12 cellular contexts compared by ENCODE assay signal in the genomic region with DNA sequence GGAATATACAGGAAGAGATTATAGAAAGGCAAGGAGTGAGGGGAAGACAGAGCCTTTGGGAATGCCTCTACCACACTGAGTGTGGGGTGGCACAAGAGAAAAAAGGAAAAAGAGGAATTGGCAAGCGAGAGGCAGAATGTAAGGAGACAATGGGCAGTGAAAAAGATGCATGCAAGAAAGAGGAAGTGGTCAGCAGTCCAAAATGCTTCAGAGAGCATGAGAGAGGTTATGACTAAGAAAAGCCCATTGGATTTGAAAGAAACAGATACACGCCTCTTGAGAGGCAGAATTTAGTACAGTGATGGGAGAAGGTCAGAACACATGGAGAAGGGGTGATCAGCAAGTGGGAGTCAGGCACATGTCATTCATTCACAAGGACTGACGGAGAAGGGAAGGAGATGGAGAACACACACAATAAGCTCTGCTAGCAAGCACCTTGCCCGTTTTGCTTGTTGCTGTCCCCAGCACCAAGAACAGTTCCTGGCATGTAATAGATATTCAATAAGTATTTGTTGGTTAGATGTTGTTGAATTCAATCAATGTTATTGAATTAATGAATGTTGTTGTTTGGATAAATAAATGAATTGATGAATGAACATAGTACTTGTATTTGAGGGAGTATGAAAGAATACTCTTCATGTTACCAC. TPM values are rescaled to one million over a fixed set of nuclear protein-coding genes. Genes with fewer than 3 reads are reported as not detected.
DNase-seq lines count a peak whose midpoint lies in the region; ATAC-seq and TF ChIP-seq lines count a peak whose summit lies in the region.
"Had no signal": no experiment of that assay in that cellular context is flagged by ENCODE, and none has a peak within 500 bp of the region (broad histone marks: within the 10 kb centered on the region; RNA-seq: fewer than 3 reads in every experiment).

No MANE protein-coding gene starts in this region.

- no peaks in the 10 kb centered on the region for H3K4me1 ChIP-seq in foreskin keratinocyte

- intact Hi-C loops in left ventricle myocardium superior (cut with micrococcal nuclease) = no loop called here
- intact Hi-C loops in activated T-helper 1 cell treated with anti-CD3 and anti-CD28 coated beads, Interleukin-12 subunit alpha, Interleukin-12 subunit beta, Interleukin-2, Interleukin-4 antibody, amounts not matched to agents 30 ng/mL and 10 ng/mL and 1 ng/mL, durations not matched to agents 14 hours and 24 hours and 36 hours (cut with micrococcal nuclease) = no loop called here

- no peak overlapping the region for H3K27ac ChIP-seq in foreskin keratinocyte

- no peak overlapping the region for H3K27ac Mint-ChIP-seq in activated T-helper 1 cell treated with anti-CD3 and anti-CD28 coated beads, Interleukin-12 subunit alpha, Interleukin-12 subunit beta, Interleukin-2, Interleukin-4 antibody, amounts not matched to agents 30 ng/mL and 10 ng/mL and 1 ng/mL, durations not matched to agents 14 hours and 24 hours and 36 hours
- H3K27ac Mint-ChIP-seq: activated T-helper 2 cell treated with anti-CD3 and anti-CD28 coated beads, Interferon-gamma antibody, Interleukin-2, Interleukin-4, amounts not matched to agents 10 μg/mL and 5 μg/mL and 100 μg/mL, durations not matched to agents 14 hours and 24 hours and 36 hours had no signal

- no peak overlapping the region for H3K4me3 Mint-ChIP-seq in activated T-helper 1 cell treated with anti-CD3 and anti-CD28 coated beads, Interleukin-12 subunit alpha, Interleukin-12 subunit beta, Interleukin-2, Interleukin-4 antibody, amounts not matched to agents 30 ng/mL and 10 ng/mL and 1 ng/mL, durations not matched to agents 14 hours and 24 hours and 36 hours
- H3K4me3 Mint-ChIP-seq: neural crest cell had no signal

- ATAC-seq in GM19023 (IDR thresholded peaks at IDR 0.05; ENCODE audit: unreplicated experiment) (peak; percentile 98), HG02623 (IDR thresholded peaks at IDR 0.05; ENCODE audit: unreplicated experiment) (peak; percentile 97), HG03469 (IDR thresholded peaks at IDR 0.05; ENCODE audit: unreplicated experiment) (peak; percentile 97), foreskin keratinocyte (peak; percentile 13), left ventricle myocardium superior (no peak)

- H3K27me3 ChIP-seq in foreskin keratinocyte = peaks cover 77% of the 10 kb centered on the region

- no peaks in the 10 kb centered on the region for H3K4me1 Mint-ChIP-seq in activated T-helper 1 cell treated with anti-CD3 and anti-CD28 coated beads, Interleukin-12 subunit alpha, Interleukin-12 subunit beta, Interleukin-2, Interleukin-4 antibody, amounts not matched to agents 30 ng/mL and 10 ng/mL and 1 ng/mL, durations not matched to agents 14 hours and 24 hours and 36 hours (ENCODE audit: low read depth)
- H3K4me1 Mint-ChIP-seq: neural crest cell had no signal

- peaks cover 23% of the 10 kb centered on the region for H3K27me3 Mint-ChIP-seq in activated T-helper 1 cell treated with anti-CD3 and anti-CD28 coated beads, Interleukin-12 subunit alpha, Interleukin-12 subunit beta, Interleukin-2, Interleukin-4 antibody, amounts not matched to agents 30 ng/mL and 10 ng/mL and 1 ng/mL, durations not matched to agents 14 hours and 24 hours and 36 hours (ENCODE audit: insufficient read depth)

- H3K9me3 Mint-ChIP-seq in activated T-helper 1 cell treated with anti-CD3 and anti-CD28 coated beads, Interleukin-12 subunit alpha, Interleukin-12 subunit beta, Interleukin-2, Interleukin-4 antibody, amounts not matched to agents 30 ng/mL and 10 ng/mL and 1 ng/mL, durations not matched to agents 14 hours and 24 hours and 36 hours = no peaks in the 10 kb centered on the region
- H3K9me3 Mint-ChIP-seq: activated T-helper 2 cell treated with anti-CD3 and anti-CD28 coated beads, Interferon-gamma antibody, Interleukin-2, Interleukin-4, amounts not matched to agents 10 μg/mL and 5 μg/mL and 100 μg/mL, durations not matched to agents 14 hours and 24 hours and 36 hours; neural crest cell had no signal

- no peak for TF ChIP-seq CTCF in foreskin keratinocyte (conservative IDR thresholded peaks at IDR 0.05)

- DNase-seq in foreskin keratinocyte = no peak
- DNase-seq in left ventricle myocardium superior = no peak
- no peak for DNase-seq in effector CD4-positive, alpha-beta T cell
- DNase-seq in activated T-helper 1 cell treated with anti-CD3 and anti-CD28 coated beads, Interleukin-12 subunit alpha, Interleukin-12 subunit beta, Interleukin-2, Interleukin-4 antibody, amounts not matched to agents 30 ng/mL and 10 ng/mL and 1 ng/mL, durations not matched to agents 14 hours and 24 hours and 36 hours (ENCODE audit: low spot score) = no peak
- no peak for DNase-seq in NCI-H748 (lab: John Stamatoyannopoulos, UW; ENCODE audit: unreplicated experiment)
- DNase-seq: NCI-H446 had no signal

- no peaks in the 10 kb centered on the region for H3K36me3 Mint-ChIP-seq in activated T-helper 1 cell treated with anti-CD3 and anti-CD28 coated beads, Interleukin-12 subunit alpha, Interleukin-12 subunit beta, Interleukin-2, Interleukin-4 antibody, amounts not matched to agents 30 ng/mL and 10 ng/mL and 1 ng/mL, durations not matched to agents 14 hours and 24 hours and 36 hours (ENCODE audit: low read depth)

RNA-seq across cellular contexts. Expression of a gene that starts 6.3 kb away (rescaled TPM):
- not detected in 2 replicates for total RNA-seq in foreskin keratinocyte
- not detected in 2 replicates for polyA plus RNA-seq in foreskin keratinocyte
- not detected for total RNA-seq in left ventricle myocardium superior
- not detected in 2 replicates for total RNA-seq in activated T-helper 1 cell treated with anti-CD3 and anti-CD28 coated beads, Interleukin-12 subunit alpha, Interleukin-12 subunit beta, Interleukin-2, Interleukin-4 antibody, amounts not matched to agents 30 ng/mL and 10 ng/mL and 1 ng/mL, durations not matched to agents 14 hours and 24 hours and 36 hours
- total RNA-seq: activated T-helper 2 cell treated with anti-CD3 and anti-CD28 coated beads, Interferon-gamma antibody, Interleukin-2, Interleukin-4, amounts not matched to agents 10 μg/mL and 5 μg/mL and 100 μg/mL, durations not matched to agents 14 hours and 24 hours and 36 hours; HT-29 had no signal
